In genomic region chr5:141849371-141850182, GRCh38 we compare ENCODE assay signal across 8 cellular contexts. TPM values are rescaled to one million over a fixed set of nuclear protein-coding genes. Genes with fewer than 3 reads are reported as not detected.
A peak's percentile ranks its signal among the peaks of the same experiment; 100 is the strongest.
DNase-seq lines count a peak whose midpoint lies in the region; ATAC-seq lines count a peak whose summit lies in the region.

No MANE protein-coding gene starts in this region.

- no peaks in the 10 kb centered on the region for H3K9me3 ChIP-seq in BLaER1 treated with 17β-estradiol and CSF1 and Interleukin-3, amounts not matched to agents 10 nM and 100 nM (replicated peaks in 1 of 11)
- no peaks in the 10 kb centered on the region for H3K9me3 ChIP-seq in NT2/D1 (ENCODE audit: insufficient read depth, low read length)

- no peaks in the 10 kb centered on the region for H3K36me3 ChIP-seq in BLaER1 treated with 17β-estradiol and CSF1 and Interleukin-3, amounts not matched to agents 10 nM and 100 nM
- H3K36me3 ChIP-seq in NT2/D1 (ENCODE audit: insufficient read depth, insufficient read length, low read length), result no peaks in the 10 kb centered on the region

- peak overlapping the region; percentile 91 to 100 (median 99) for H3K4me2 ChIP-seq in BLaER1 treated with 17β-estradiol and CSF1 and Interleukin-3, amounts not matched to agents 10 nM and 100 nM

- H3K27me3 ChIP-seq in BLaER1 treated with 17β-estradiol and CSF1 and Interleukin-3, amounts not matched to agents 10 nM and 100 nM, result no peaks in the 10 kb centered on the region
- H3K27me3 ChIP-seq in NT2/D1 (ENCODE audit: insufficient read depth, insufficient read length), result no peaks in the 10 kb centered on the region

- DNase-seq in NT2/D1 (ENCODE audit: low read depth, low spot score) (no peak), activated T-cell treated with anti-CD3 and anti-CD28 coated beads for 24 hours (ENCODE audit: low read depth) (peak; percentile 57), epithelial cell of prostate (ENCODE audit: low read depth, low spot score) (no peak), mucosa of gallbladder (ENCODE audit: low spot score) (peak; percentile 93)
- DNase-seq in stimulated activated CD8-positive, alpha-beta memory T cell treated with anti-CD3 and anti-CD28 coated beads, Interleukin-4, amount 100 ng/mL, for 24 hours (ENCODE audit: low read depth), result peak; percentile 56

- no peaks in the 10 kb centered on the region for H4K20me1 ChIP-seq in BLaER1 treated with 17β-estradiol and CSF1 and Interleukin-3, amounts not matched to agents 10 nM and 100 nM

- peak overlapping the region; percentile 87 to 96 (median 91) for H3K27ac ChIP-seq in BLaER1 treated with 17β-estradiol and CSF1 and Interleukin-3, amounts not matched to agents 10 nM and 100 nM
- peak overlapping the region; percentile 100 for H3K27ac ChIP-seq in epithelial cell of prostate

- peaks cover 26 to 70% (median 54%) of the 10 kb centered on the region in 10 experiments for H3K4me1 ChIP-seq in BLaER1 treated with 17β-estradiol and CSF1 and Interleukin-3, amounts not matched to agents 10 nM and 100 nM
- peaks cover 23% of the 10 kb centered on the region for H3K4me1 ChIP-seq in NT2/D1 (ENCODE audit: insufficient read depth, insufficient read length)

- peak overlapping the region; percentile 59 to 77 (median 70) for H3K4me3 ChIP-seq in BLaER1 treated with 17β-estradiol and CSF1 and Interleukin-3, amounts not matched to agents 10 nM and 100 nM
- peak overlapping the region; percentile 70 for H3K4me3 ChIP-seq in NT2/D1 (ENCODE audit: insufficient read length, low read depth)

- ATAC-seq in GM19328 (IDR thresholded peaks at IDR 0.05; ENCODE audit: unreplicated experiment) (peak; percentile 76), HG03565 (IDR thresholded peaks at IDR 0.05; ENCODE audit: unreplicated experiment) (peak; percentile 47)

- peak overlapping the region; percentile 79 to 93 (median 87) for H3K9ac ChIP-seq in BLaER1 treated with 17β-estradiol and CSF1 and Interleukin-3, amounts not matched to agents 10 nM and 100 nM
- H3K9ac ChIP-seq in NT2/D1 (ENCODE audit: insufficient read length, low read depth), result peak overlapping the region; percentile 93

RNA-seq across cellular contexts. Expression of gene PCDH1, which starts 28.6 kb away (rescaled TPM):
- total RNA-seq in mucosa of gallbladder, result 90.6 TPM

Comparison
In these comparisons a context has a peak if more than half of its experiments do, and no peak if none do; other contexts are left out.
1. DNase-seq: peak in activated T-cell treated with anti-CD3 and anti-CD28 coated beads for 24 hours (single experiment), mucosa of gallbladder (single experiment) and stimulated activated CD8-positive, alpha-beta memory T cell treated with anti-CD3 and anti-CD28 coated beads, Interleukin-4, amount 100 ng/mL, for 24 hours (single experiment); none in NT2/D1 (single experiment) and epithelial cell of prostate (single experiment).